In the genomic region with DNA sequence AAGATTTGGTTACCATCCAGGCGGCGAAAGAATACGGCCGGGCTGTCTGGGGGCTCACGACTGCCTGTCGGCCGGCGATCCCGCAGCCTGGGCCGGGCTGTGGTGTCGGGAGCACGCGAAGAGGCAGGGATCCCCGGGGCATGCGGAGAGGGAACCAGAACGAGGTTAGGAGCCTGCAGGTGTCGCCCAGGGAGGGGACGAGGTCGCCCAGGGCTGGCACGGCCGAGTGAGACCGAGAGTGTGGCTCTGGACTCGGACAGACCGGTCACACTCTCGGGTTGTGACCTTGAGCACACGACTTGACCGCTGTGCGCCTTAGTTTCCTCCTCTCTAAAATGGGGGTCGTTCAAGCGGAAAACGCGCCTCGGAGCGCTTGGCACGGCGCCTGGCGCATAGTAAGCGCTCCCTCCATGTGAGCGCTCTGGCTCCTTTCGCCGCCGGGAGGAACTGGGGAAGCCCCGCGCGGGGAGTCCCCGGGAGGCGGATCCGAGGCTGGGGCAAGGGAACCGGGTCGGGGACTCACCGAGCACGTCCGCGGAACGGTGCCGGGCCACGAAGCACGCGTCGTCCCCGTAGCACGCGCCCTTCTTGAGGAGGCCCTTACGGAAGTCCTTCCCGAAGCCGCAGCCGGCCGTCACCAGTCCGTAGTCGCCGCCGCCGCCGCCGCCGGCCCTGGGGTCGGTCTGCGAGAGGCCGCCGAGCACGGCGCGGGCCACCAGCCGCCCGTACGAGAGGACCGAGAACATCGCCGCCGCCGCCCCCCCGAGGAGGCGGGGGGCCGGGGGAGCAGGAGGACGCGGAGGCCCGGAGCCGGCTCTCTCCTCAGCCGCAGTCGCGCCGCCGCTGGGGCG, we compare ENCODE assay signal across 8 cellular contexts. TPM values are rescaled to one million over a fixed set of nuclear protein-coding genes. Genes with fewer than 3 reads are reported as not detected.
DNase-seq lines count a peak whose midpoint lies in the region; ATAC-seq and TF ChIP-seq lines count a peak whose summit lies in the region.

No MANE protein-coding gene starts in this region.

- H3K9me3 ChIP-seq in BE2C (no peaks in the 10 kb centered on the region), SJSA1 (replicated peaks) (0 out of 2 replicates have a peak, but pooled peaks cover 2% of the 10 kb centered on the region), heart left ventricle (no peaks in the 10 kb centered on the region), upper lobe of left lung (no peaks in the 10 kb centered on the region)

- peaks cover 69% of the 10 kb centered on the region for H3K4me1 Mint-ChIP-seq in activated naive CD8-positive, alpha-beta T cell (ENCODE audit: low read depth)

- intact Hi-C loops in heart left ventricle (cut with DNase I): loop anchor here in 9 of 10 donors (5.0 to 10.0 kb wide), 4 partner anchors 35 to 48 kb away; no protein-coding TSS in a partner anchor
- intact Hi-C loops in posterior vena cava (cut with DNase I): loop anchor here in 1 of 2 donors (5.0 kb wide), 1 partner anchor 35 kb away; no protein-coding TSS in a partner anchor

- H3K27ac ChIP-seq in SJSA1: peak overlapping the region; percentile 43
- peak overlapping the region; percentile 88 to 98 (median 96) for H3K27ac ChIP-seq in heart left ventricle
- peak overlapping the region; percentile 87 to 98 (median 93) for H3K27ac ChIP-seq in upper lobe of left lung

- TF ChIP-seq CTCF in BE2C (IDR thresholded peaks at IDR 0.05; ENCODE audit: low read depth, low read length): no peak
- TF ChIP-seq CTCF in heart left ventricle (IDR thresholded peaks at IDR 0.05): no peak
- TF ChIP-seq CTCF in upper lobe of left lung (IDR thresholded peaks at IDR 0.05): peak in 2 of 6 experiments; percentile 19 to 22

- no peak for TF ChIP-seq EP300 in upper lobe of left lung (IDR thresholded peaks at IDR 0.05)

- no peaks in the 10 kb centered on the region for H3K9me3 Mint-ChIP-seq in activated naive CD8-positive, alpha-beta T cell (ENCODE audit: low read depth)

- H3K4me1 ChIP-seq in BE2C: peaks cover 4% of the 10 kb centered on the region
- peaks cover 31% of the 10 kb centered on the region for H3K4me1 ChIP-seq in SJSA1 (replicated peaks)
- H3K4me1 ChIP-seq in heart left ventricle: peaks cover 6 to 74% (median 54%) of the 10 kb centered on the region in 12 donors
- peaks cover 54 to 78% (median 67%) of the 10 kb centered on the region in 4 donors for H3K4me1 ChIP-seq in upper lobe of left lung

- no peak for TF ChIP-seq POLR2A in heart left ventricle (IDR thresholded peaks at IDR 0.05)
- TF ChIP-seq POLR2A in upper lobe of left lung (IDR thresholded peaks at IDR 0.05): no peak

- peak overlapping the region; percentile 97 for H3K27ac Mint-ChIP-seq in activated naive CD8-positive, alpha-beta T cell

- H3K4me3 ChIP-seq in BE2C (ENCODE audit: low read depth, low read length) (peak overlapping the region; percentile 93), SJSA1 (peak overlapping the region; percentile 96), heart left ventricle (peak overlapping the region; percentile 71 to 99 (median 94)), upper lobe of left lung (peak overlapping the region; percentile 85 to 100 (median 91))

- H3K36me3 ChIP-seq in BE2C: no peaks in the 10 kb centered on the region; the same call in 1 of the 2 replicates
- peaks cover 11% of the 10 kb centered on the region for H3K36me3 ChIP-seq in SJSA1
- H3K36me3 ChIP-seq in heart left ventricle: no peaks in the 10 kb centered on the region
- no peaks in the 10 kb centered on the region for H3K36me3 ChIP-seq in upper lobe of left lung

- no peaks in the 10 kb centered on the region for H3K27me3 Mint-ChIP-seq in activated naive CD8-positive, alpha-beta T cell

- H3K27me3 ChIP-seq in BE2C: no peaks in the 10 kb centered on the region
- no peaks in the 10 kb centered on the region for H3K27me3 ChIP-seq in SJSA1 (replicated peaks)
- no peaks in the 10 kb centered on the region for H3K27me3 ChIP-seq in heart left ventricle
- H3K27me3 ChIP-seq in upper lobe of left lung: no peaks in the 10 kb centered on the region

- peak overlapping the region; percentile 99 for H3K4me3 Mint-ChIP-seq in activated naive CD8-positive, alpha-beta T cell

- peaks cover 11% of the 10 kb centered on the region for H3K36me3 Mint-ChIP-seq in activated naive CD8-positive, alpha-beta T cell

- DNase-seq in BE2C: peak; percentile 54
- peak; percentile 57 to 66 for DNase-seq in SJSA1 (ENCODE audit: low read depth in 1 of 2, low spot score in 2 of 2)
- peak; percentile 59 to 85 (median 70) for DNase-seq in heart left ventricle
- peak; percentile 92 for DNase-seq in posterior vena cava (ENCODE audit: low spot score)
- DNase-seq in upper lobe of left lung: peak; percentile 83 to 94

- 1% methylated on average over 22 to 104 of the region's 104 CpGs for WGBS in heart left ventricle, 4 donors
- WGBS in upper lobe of left lung, 2 donors: 0 to 1% methylated on average over 40 to 49 of the region's 104 CpGs

- ATAC-seq in GM18870 (IDR thresholded peaks at IDR 0.05; ENCODE audit: unreplicated experiment) (peak; percentile 25), HG03135 (IDR thresholded peaks at IDR 0.05; ENCODE audit: unreplicated experiment) (peak; percentile 43), heart left ventricle (peak in 3 of 4 donors; percentile 25 to 50 (median 34)), upper lobe of left lung (ENCODE audit: low FRiP score in 2 of 2) (peak; percentile 20 to 69)

RNA-seq across cellular contexts. Expression of a gene that starts 0.6 kb away (rescaled TPM):
- polyA plus RNA-seq in BE2C (2012; ENCODE audit: insufficient read depth, insufficient read length, low read depth): 13.8 TPM
- total RNA-seq in SJSA1 (2014; rRNA removed; shearing (Covaris generic)): 4.7 and 5.6 TPM in 2 replicates
- total RNA-seq in heart left ventricle (100 to 1,000 TPM in 1 of 9 donors, 10 to 100 TPM in 8; 47.5 to 113 (median 72.7) TPM), posterior vena cava (10 to 100 TPM; 21.5 to 34.5 TPM), upper lobe of left lung (10 to 100 TPM; 22.0 to 40.8 (median 25.2) TPM)
- 10 to 100 TPM; 26.6 to 53.1 TPM for polyA plus RNA-seq in heart left ventricle

RNA-seq across cellular contexts. Expression of a gene that starts 31.4 kb away (rescaled TPM):
- 17.6 TPM for polyA plus RNA-seq in BE2C (2012; ENCODE audit: insufficient read depth, insufficient read length, low read depth)
- 20.5 and 23.3 TPM in 2 replicates for total RNA-seq in SJSA1 (2014; rRNA removed; shearing (Covaris generic))
- 10 to 100 TPM; 17.3 to 27.7 (median 20.2) TPM for total RNA-seq in heart left ventricle
- polyA plus RNA-seq in heart left ventricle: 10 to 100 TPM; 12.6 to 18.5 TPM
- total RNA-seq in posterior vena cava: 10 to 100 TPM; 24.0 to 35.8 TPM
- 10 to 100 TPM; 21.6 to 50.8 (median 42.6) TPM for total RNA-seq in upper lobe of left lung

Comparison
In these comparisons a context has a peak if more than half of its experiments do, and no peak if none do; other contexts are left out.
1. Peak in every context shown above with its lines: DNase-seq, ATAC-seq, H3K4me3 ChIP-seq and H3K27ac ChIP-seq.
2. H3K27ac ChIP-seq: peak in every context shown above with its lines; median percentile 96 in heart left ventricle; 93 in upper lobe of left lung; 43 in SJSA1.